In genomic region chr1:228486596-228487335, GRCh38 we compare ENCODE assay signal across 1 cellular context.
TF ChIP-seq lines count a peak whose summit lies in the region.

No MANE protein-coding gene starts in this region.

TF ChIP-seq in HepG2, 621 proteins besides CTCF, POLR2A, EP300 and RAD21 (continued from another document and continues in another):
- peak; percentile 96 for TF ChIP-seq ATF6 (CRISPR knock-in tag; conservative IDR thresholded peaks at IDR 0.05)
- TF ChIP-seq ZNF430 (CRISPR knock-in tag; IDR thresholded peaks at IDR 0.05) = peak; percentile 75; the same call in 1 of the 2 replicates
- TF ChIP-seq SNRNP70 (IDR thresholded peaks at IDR 0.05; ENCODE audit: low read depth, low read length) = no peak
- TF ChIP-seq CHCHD3 (CRISPR knock-in tag; IDR thresholded peaks at IDR 0.05) = 0 out of 2 replicates have a peak, but pooled peaks have one; percentile 40
- peak; percentile 77; the same call in 1 of the 2 replicates for TF ChIP-seq ZNF800 (CRISPR knock-in tag; IDR thresholded peaks at IDR 0.05)
- no peak for TF ChIP-seq ZNF468 (CRISPR knock-in tag; IDR thresholded peaks at IDR 0.05)
- TF ChIP-seq GFI1 (CRISPR knock-in tag; IDR thresholded peaks at IDR 0.05; ENCODE audit: borderline replicate concordance) = no peak; the same call in 1 of the 2 replicates
- no peak for TF ChIP-seq ZNF879 (CRISPR knock-in tag; IDR thresholded peaks at IDR 0.05)
- no peak for TF ChIP-seq NR3C1 (CRISPR knock-in tag; IDR thresholded peaks at IDR 0.05)
- TF ChIP-seq ZNF891 (CRISPR knock-in tag; IDR thresholded peaks at IDR 0.05) = no peak; the same call in none of the 2 replicates
- peak; percentile 83; the same call in 1 of the 2 replicates for TF ChIP-seq CCDC6 (CRISPR knock-in tag; IDR thresholded peaks at IDR 0.05)
- peak; percentile 89; the same call in 1 of the 2 replicates for TF ChIP-seq SMAD9 (CRISPR knock-in tag; IDR thresholded peaks at IDR 0.05)
- TF ChIP-seq JUND (CRISPR knock-in tag; IDR thresholded peaks at IDR 0.05) = peak; percentile 84
- TF ChIP-seq ZNF318 (CRISPR knock-in tag; IDR thresholded peaks at IDR 0.05) = peak; percentile 8; the same call in 1 of the 2 replicates
- peak; percentile 73 for TF ChIP-seq ATF3 (CRISPR knock-in tag; IDR thresholded peaks at IDR 0.05)
- no peak for TF ChIP-seq NONO (IDR thresholded peaks at IDR 0.05)
- TF ChIP-seq NONO (CRISPR knock-in tag; conservative IDR thresholded peaks at IDR 0.05) = peak; percentile 48
- peak; percentile 74 for TF ChIP-seq ZNF264 (CRISPR knock-in tag; IDR thresholded peaks at IDR 0.05)
- TF ChIP-seq ZFP1 (CRISPR knock-in tag; IDR thresholded peaks at IDR 0.05) = no peak
- TF ChIP-seq LRRFIP1 (CRISPR knock-in tag; conservative IDR thresholded peaks at IDR 0.05) = no peak
- TF ChIP-seq RNF2 (conservative IDR thresholded peaks at IDR 0.05; ENCODE audit: low read depth) = no peak; the same call in 1 of the 2 replicates
- TF ChIP-seq ZC3H4 (CRISPR knock-in tag; IDR thresholded peaks at IDR 0.05; ENCODE audit: borderline replicate concordance) = peak; percentile 32; the same call in 1 of the 2 replicates
- TF ChIP-seq ZNF562 (CRISPR knock-in tag; IDR thresholded peaks at IDR 0.05; ENCODE audit: borderline replicate concordance) = no peak
- peak; percentile 80 for TF ChIP-seq SMYD3 (CRISPR knock-in tag; IDR thresholded peaks at IDR 0.05)
- no peak for TF ChIP-seq MED8 (CRISPR knock-in tag; IDR thresholded peaks at IDR 0.05; ENCODE audit: insufficient replicate concordance)
- no peak; the same call in none of the 2 replicates for TF ChIP-seq BRD4 (CRISPR knock-in tag; IDR thresholded peaks at IDR 0.05)
- TF ChIP-seq ZNF337 (CRISPR knock-in tag; IDR thresholded peaks at IDR 0.05; ENCODE audit: borderline replicate concordance, low read depth) = peak; percentile 74; the same call in 1 of the 2 replicates
- peak; percentile 95 for TF ChIP-seq BRCA1 (CRISPR knock-in tag; IDR thresholded peaks at IDR 0.05)
- no peak for TF ChIP-seq ZNF329 (CRISPR knock-in tag; IDR thresholded peaks at IDR 0.05; ENCODE audit: low read depth)
- TF ChIP-seq POLR2AphosphoS2 (IDR thresholded peaks at IDR 0.05; ENCODE audit: low read depth, low read length) = no peak
- peak; percentile 30 for TF ChIP-seq ZBTB38 (CRISPR knock-in tag; IDR thresholded peaks at IDR 0.05)
- TF ChIP-seq IKZF4 (CRISPR knock-in tag; IDR thresholded peaks at IDR 0.05; ENCODE audit: borderline replicate concordance, low read depth, not compliant biosample characterization) = no peak
- TF ChIP-seq MEIS2 (CRISPR knock-in tag; IDR thresholded peaks at IDR 0.05) = peak; percentile 87
- peak; percentile 92 for TF ChIP-seq ZBTB42 (CRISPR knock-in tag; IDR thresholded peaks at IDR 0.05)
- TF ChIP-seq ZNF234 (CRISPR knock-in tag; conservative IDR thresholded peaks at IDR 0.05) = 0 out of 2 replicates have a peak, but pooled peaks have one; percentile 53
- peak; percentile 32; the same call in 1 of the 2 replicates for TF ChIP-seq NFYB (CRISPR knock-in tag; IDR thresholded peaks at IDR 0.05)
- TF ChIP-seq ZNF24 (IDR thresholded peaks at IDR 0.05) = no peak
- TF ChIP-seq ZNF75D (CRISPR knock-in tag; IDR thresholded peaks at IDR 0.05; ENCODE audit: borderline replicate concordance) = no peak
- no peak for TF ChIP-seq TEAD3 (CRISPR knock-in tag; optimal IDR thresholded peaks at IDR 0.05; ENCODE audit: borderline replicate concordance)
- no peak for TF ChIP-seq HOXA9 (CRISPR knock-in tag; IDR thresholded peaks at IDR 0.05; ENCODE audit: borderline replicate concordance)
- peak; percentile 67 for TF ChIP-seq HBP1 (CRISPR knock-in tag; IDR thresholded peaks at IDR 0.05; ENCODE audit: low read depth)
- no peak for TF ChIP-seq HDAC6 (IDR thresholded peaks at IDR 0.05; ENCODE audit: low read depth, low read length)
- TF ChIP-seq MYNN (CRISPR knock-in tag; IDR thresholded peaks at IDR 0.05; ENCODE audit: low read depth) = no peak
- peak; percentile 75; the same call in 1 of the 2 replicates for TF ChIP-seq MAZ (IDR thresholded peaks at IDR 0.05; ENCODE audit: borderline replicate concordance, low read depth, low read length)
- TF ChIP-seq MAZ (CRISPR knock-in tag; IDR thresholded peaks at IDR 0.05; ENCODE audit: low read depth) = peak; percentile 67; the same call in 1 of the 2 replicates
- TF ChIP-seq NCOA5 (CRISPR knock-in tag; IDR thresholded peaks at IDR 0.05) = no peak
- peak; percentile 93; the same call in 1 of the 2 replicates for TF ChIP-seq PREB (CRISPR knock-in tag; IDR thresholded peaks at IDR 0.05)
- no peak for TF ChIP-seq JUN (CRISPR knock-in tag; IDR thresholded peaks at IDR 0.05)
- TF ChIP-seq RFXAP (CRISPR knock-in tag; IDR thresholded peaks at IDR 0.05; ENCODE audit: borderline replicate concordance) = peak; percentile 87
- peak; percentile 77 for TF ChIP-seq POLR2AphosphoS5 (IDR thresholded peaks at IDR 0.05; ENCODE audit: low read depth, low read length)
- TF ChIP-seq HDAC1 (CRISPR knock-in tag; IDR thresholded peaks at IDR 0.05) = peak; percentile 81
- no peak for TF ChIP-seq SP140L (CRISPR knock-in tag; IDR thresholded peaks at IDR 0.05; ENCODE audit: borderline replicate concordance)
- TF ChIP-seq HHEX (CRISPR knock-in tag; IDR thresholded peaks at IDR 0.05) = no peak
- TF ChIP-seq ZNF256 (CRISPR knock-in tag; conservative IDR thresholded peaks at IDR 0.05) = peak; percentile 97
- no peak for TF ChIP-seq ZNF224 (CRISPR knock-in tag; IDR thresholded peaks at IDR 0.05)
